ENCODE assay signal across 19 cellular contexts in the genomic region with DNA sequence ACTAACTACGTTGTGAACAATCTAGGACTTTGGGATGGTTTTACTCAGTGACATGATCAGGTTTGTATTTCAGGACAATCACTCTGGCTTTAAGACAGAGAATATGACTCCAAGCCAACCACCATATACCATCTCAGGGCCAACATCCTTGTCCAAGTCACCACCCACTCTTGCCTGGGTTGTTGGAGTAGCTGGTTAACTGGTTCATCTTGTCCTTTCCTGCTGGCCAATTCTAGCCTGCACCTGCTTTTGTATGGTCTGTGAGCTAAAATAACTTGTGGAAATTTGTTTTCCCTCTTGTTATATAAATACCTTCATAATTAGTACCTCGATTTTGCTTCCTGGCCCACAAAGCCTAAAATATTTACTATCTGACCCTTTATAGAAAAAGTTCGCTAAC.
DNase-seq lines count a peak whose midpoint lies in the region; ATAC-seq and TF ChIP-seq lines count a peak whose summit lies in the region.
"Had no signal": no experiment of that assay in that cellular context is flagged by ENCODE, and none has a peak within 500 bp of the region (broad histone marks: within the 10 kb centered on the region; RNA-seq: fewer than 3 reads in every experiment).

No MANE protein-coding gene starts in this region.

- peaks cover 9% of the 10 kb centered on the region for H3K36me3 Mint-ChIP-seq in activated CD4-positive, alpha-beta T cell treated with anti-CD3 and anti-CD28 coated beads for 36 hours (ENCODE audit: low read depth)
- no peaks in the 10 kb centered on the region for H3K36me3 Mint-ChIP-seq in activated T-helper 17 cell treated with anti-CD3 and anti-CD28 coated beads, Interleukin-2, amount 50 U/mL, for 72 hours (ENCODE audit: low read depth)
- no peaks in the 10 kb centered on the region for H3K36me3 Mint-ChIP-seq in MCF 10A (ENCODE audit: insufficient read depth, unreplicated experiment)

- H3K4me3 ChIP-seq in neutrophil (ENCODE audit: low read depth in 1 of 2, low read length in 1 of 2), result peak overlapping the region in 1 of 2 experiments; percentile 9
- H3K4me3 ChIP-seq: esophagus muscularis mucosa, heart right ventricle, ovary, smooth muscle cell had no signal

- H3K4me1 Mint-ChIP-seq in activated CD4-positive, alpha-beta T cell treated with anti-CD3 and anti-CD28 coated beads for 36 hours, result peaks cover 81% of the 10 kb centered on the region
- H3K4me1 Mint-ChIP-seq in activated T-helper 17 cell treated with anti-CD3 and anti-CD28 coated beads, Interleukin-2, amount 50 U/mL, for 72 hours, result peaks cover 62% of the 10 kb centered on the region
- no peaks in the 10 kb centered on the region for H3K4me1 Mint-ChIP-seq in MCF 10A (ENCODE audit: insufficient read depth, unreplicated experiment)

- no TSS peak for BruUV-seq in MCF 10A (replicated peaks; lab: Mats Ljungman, UMichigan)

- POLR2A ChIA-PET in activated CD4-positive, alpha-beta T cell treated with anti-CD3 and anti-CD28 coated beads for 36 hours (lab: Charles Lee), result interaction anchor here (1.1 kb wide), 1 partner anchor 27 kb away, joined by 3 read pairs; no protein-coding TSS in a partner anchor
- POLR2A ChIA-PET in MCF 10A (lab: Yijun Ruan, JAX), result no interaction called here

- H3K4me3 Mint-ChIP-seq in activated CD4-positive, alpha-beta T cell treated with anti-CD3 and anti-CD28 coated beads for 36 hours, result no peak overlapping the region
- H3K4me3 Mint-ChIP-seq in activated T-helper 17 cell treated with anti-CD3 and anti-CD28 coated beads, Interleukin-2, amount 50 U/mL, for 72 hours, result peak overlapping the region; percentile 73
- no peak overlapping the region for H3K4me3 Mint-ChIP-seq in MCF 10A (ENCODE audit: unreplicated experiment)

- no peaks in the 10 kb centered on the region for H3K27me3 ChIP-seq in neutrophil
- H3K27me3 ChIP-seq: esophagus muscularis mucosa, heart right ventricle, ovary had no signal

- H3K4me1 ChIP-seq in neutrophil (ENCODE audit: control insufficient read depth in 1 of 2, insufficient read depth in 1 of 2, low read depth in 1 of 2, low read length in 1 of 2), result peaks cover 27 to 29% of the 10 kb centered on the region in 2 experiments
- H3K4me1 ChIP-seq: esophagus muscularis mucosa had no signal

- H3K9me3 ChIP-seq in KOPT-K1 (ENCODE audit: insufficient read depth, low read length, poor library complexity, severe bottlenecking), result peaks cover 8% of the 10 kb centered on the region
- H3K9me3 ChIP-seq in neutrophil, result no peaks in the 10 kb centered on the region
- H3K9me3 ChIP-seq: esophagus muscularis mucosa, heart right ventricle, ovary had no signal

- peak overlapping the region; percentile 99 for H3K27ac ChIP-seq in KOPT-K1 (ENCODE audit: low read depth, low read length, poor library complexity, severe bottlenecking)
- peak overlapping the region; percentile 82 for H3K27ac ChIP-seq in neutrophil
- H3K27ac ChIP-seq: esophagus muscularis mucosa, ovary had no signal

- H3K9me3 Mint-ChIP-seq in activated CD4-positive, alpha-beta T cell treated with anti-CD3 and anti-CD28 coated beads for 36 hours (ENCODE audit: low read depth), result no peaks in the 10 kb centered on the region
- no peaks in the 10 kb centered on the region for H3K9me3 Mint-ChIP-seq in activated T-helper 17 cell treated with anti-CD3 and anti-CD28 coated beads, Interleukin-2, amount 50 U/mL, for 72 hours
- no peaks in the 10 kb centered on the region for H3K9me3 Mint-ChIP-seq in MCF 10A (ENCODE audit: unreplicated experiment)

- no peaks in the 10 kb centered on the region for H3K36me3 ChIP-seq in KOPT-K1 (ENCODE audit: insufficient read depth, low read length)
- no peaks in the 10 kb centered on the region for H3K36me3 ChIP-seq in neutrophil
- H3K36me3 ChIP-seq: esophagus muscularis mucosa, heart right ventricle, ovary had no signal

- H3K27me3 Mint-ChIP-seq in activated CD4-positive, alpha-beta T cell treated with anti-CD3 and anti-CD28 coated beads for 36 hours, result no peaks in the 10 kb centered on the region
- no peaks in the 10 kb centered on the region for H3K27me3 Mint-ChIP-seq in activated T-helper 17 cell treated with anti-CD3 and anti-CD28 coated beads, Interleukin-2, amount 50 U/mL, for 72 hours
- no peaks in the 10 kb centered on the region for H3K27me3 Mint-ChIP-seq in MCF 10A (ENCODE audit: insufficient read depth, unreplicated experiment)

- TF ChIP-seq CTCF in neutrophil (IDR thresholded peaks at IDR 0.05) (no peak), MCF 10A (IDR thresholded peaks at IDR 0.05; ENCODE audit: unreplicated experiment) (no peak)

- H3K27ac Mint-ChIP-seq in activated CD4-positive, alpha-beta T cell treated with anti-CD3 and anti-CD28 coated beads for 36 hours, result peak overlapping the region; percentile 56
- peak overlapping the region; percentile 85 for H3K27ac Mint-ChIP-seq in activated T-helper 17 cell treated with anti-CD3 and anti-CD28 coated beads, Interleukin-2, amount 50 U/mL, for 72 hours
- H3K27ac Mint-ChIP-seq in MCF 10A (ENCODE audit: low read depth, unreplicated experiment), result no peak overlapping the region

- intact Hi-C loops in activated CD4-positive, alpha-beta T cell treated with anti-CD3 and anti-CD28 coated beads for 36 hours (cut with DNase I, micrococcal nuclease), result loop anchor here (2.0 to 10.0 kb wide), 2 partner anchors 13 to 889 kb away; no protein-coding TSS in a partner anchor
- intact Hi-C loops in MCF 10A (cut with micrococcal nuclease), result no loop called here

- CTCF ChIA-PET in activated CD4-positive, alpha-beta T cell treated with anti-CD3 and anti-CD28 coated beads for 36 hours (lab: Charles Lee), result interaction anchor here (0.7 to 1.3 kb wide), 6 partner anchors 13 to 24 kb away, joined by 3 to 7 read pairs (median 4); no protein-coding TSS in a partner anchor
- CTCF ChIA-PET in MCF 10A (lab: Yijun Ruan, JAX), result no interaction called here

- no peak for DNase-seq in activated CD4-positive, alpha-beta T cell treated with anti-CD3 and anti-CD28 coated beads for 36 hours
- no peak for DNase-seq in activated CD4-positive, alpha-beta T cell treated with anti-CD3 and anti-CD28 coated beads for 4 hours
- DNase-seq in NCI-H2081 (lab: John Stamatoyannopoulos, UW) (no peak), MCF 10A (ENCODE audit: unreplicated experiment) (no peak)
- DNase-seq: activated CD8-positive, alpha-beta memory T cell treated with anti-CD3 and anti-CD28 coated beads, Interleukin-2, amount 50 U/mL, for 48 hours; COR-L47; heart right ventricle; kidney; NCI-H1436; NCI-H446; ovary; substantia nigra had no signal

- ATAC-seq in activated CD4-positive, alpha-beta T cell treated with anti-CD3 and anti-CD28 coated beads for 36 hours, result no peak
- no peak for ATAC-seq in activated T-helper 17 cell treated with anti-CD3 and anti-CD28 coated beads, Interleukin-2, amount 50 U/mL, for 72 hours (replicated peaks)
- ATAC-seq in GM19455 (IDR thresholded peaks at IDR 0.05; ENCODE audit: unreplicated experiment), result no peak
- ATAC-seq: HCT116, heart right ventricle had no signal
